In genomic region chr1:19476440-19477190, GRCh38 we compare ENCODE assay signal across 8 cellular contexts. TPM values are rescaled to one million over a fixed set of nuclear protein-coding genes. Genes with fewer than 3 reads are reported as not detected.
DNase-seq lines count a peak whose midpoint lies in the region; ATAC-seq and TF ChIP-seq lines count a peak whose summit lies in the region.

No MANE protein-coding gene starts in this region.

- H3K4me1 ChIP-seq in left lung (peaks cover 55 to 97% of the 10 kb centered on the region in 2 donors), uterus (peaks cover 13 to 30% of the 10 kb centered on the region in 2 donors)

- peak overlapping the region; percentile 73 to 90 for H3K27ac ChIP-seq in left lung
- peak overlapping the region; percentile 20 to 39 for H3K27ac ChIP-seq in uterus

- H3K9me3 Mint-ChIP-seq in activated T-helper 2 cell treated with anti-CD3 and anti-CD28 coated beads, Interferon-gamma antibody, Interleukin-2, Interleukin-4, amounts not matched to agents 10 μg/mL and 5 μg/mL and 100 μg/mL, durations not matched to agents 14 hours and 24 hours and 36 hours: no peaks in the 10 kb centered on the region

- H3K36me3 ChIP-seq in left lung: peaks cover 0 to 23% of the 10 kb centered on the region in 2 donors
- no peaks in the 10 kb centered on the region for H3K36me3 ChIP-seq in uterus

- DNase-seq in activated T-helper 2 cell treated with anti-CD3 and anti-CD28 coated beads, Interferon-gamma antibody, Interleukin-2, Interleukin-4, amounts not matched to agents 10 μg/mL and 5 μg/mL and 100 μg/mL, durations not matched to agents 14 hours and 24 hours and 36 hours (ENCODE audit: low spot score): peak; percentile 28
- DNase-seq in left lung (peak in 1 of 2 donors; percentile 46), uterus (no peak), dedifferentiated amniotic fluid mesenchymal stem cell (ENCODE audit: extremely low spot score) (no peak), retina (no peak)

- H3K27me3 Mint-ChIP-seq in activated T-helper 2 cell treated with anti-CD3 and anti-CD28 coated beads, Interferon-gamma antibody, Interleukin-2, Interleukin-4, amounts not matched to agents 10 μg/mL and 5 μg/mL and 100 μg/mL, durations not matched to agents 14 hours and 24 hours and 36 hours (ENCODE audit: low read depth): no peaks in the 10 kb centered on the region

- H3K9me3 ChIP-seq in left lung: no peaks in the 10 kb centered on the region
- no peaks in the 10 kb centered on the region for H3K9me3 ChIP-seq in uterus

- ATAC-seq in GM19035 (IDR thresholded peaks at IDR 0.05; ENCODE audit: unreplicated experiment): peak; percentile 43
- peak; percentile 45 for ATAC-seq in HG03460 (IDR thresholded peaks at IDR 0.05; ENCODE audit: unreplicated experiment)
- ATAC-seq in left lung: peak; percentile 38
- ATAC-seq in HG03469 (IDR thresholded peaks at IDR 0.05; ENCODE audit: unreplicated experiment): no peak

- H3K36me3 Mint-ChIP-seq in activated T-helper 2 cell treated with anti-CD3 and anti-CD28 coated beads, Interferon-gamma antibody, Interleukin-2, Interleukin-4, amounts not matched to agents 10 μg/mL and 5 μg/mL and 100 μg/mL, durations not matched to agents 14 hours and 24 hours and 36 hours (ENCODE audit: low read depth): peaks cover 46% of the 10 kb centered on the region

- TF ChIP-seq CTCF in left lung (IDR thresholded peaks at IDR 0.05) (no peak), uterus (IDR thresholded peaks at IDR 0.05) (no peak)

- TF ChIP-seq POLR2A in uterus (IDR thresholded peaks at IDR 0.05): peak in 1 of 2 donors; percentile 7

- H3K4me3 Mint-ChIP-seq in activated T-helper 2 cell treated with anti-CD3 and anti-CD28 coated beads, Interferon-gamma antibody, Interleukin-2, Interleukin-4, amounts not matched to agents 10 μg/mL and 5 μg/mL and 100 μg/mL, durations not matched to agents 14 hours and 24 hours and 36 hours (ENCODE audit: low read depth): peak overlapping the region; percentile 70

- H3K27me3 ChIP-seq in left lung: no peaks in the 10 kb centered on the region
- no peaks in the 10 kb centered on the region for H3K27me3 ChIP-seq in uterus

- H3K27ac Mint-ChIP-seq in activated T-helper 2 cell treated with anti-CD3 and anti-CD28 coated beads, Interferon-gamma antibody, Interleukin-2, Interleukin-4, amounts not matched to agents 10 μg/mL and 5 μg/mL and 100 μg/mL, durations not matched to agents 14 hours and 24 hours and 36 hours: peak overlapping the region; percentile 90

- H3K4me1 Mint-ChIP-seq in activated T-helper 2 cell treated with anti-CD3 and anti-CD28 coated beads, Interferon-gamma antibody, Interleukin-2, Interleukin-4, amounts not matched to agents 10 μg/mL and 5 μg/mL and 100 μg/mL, durations not matched to agents 14 hours and 24 hours and 36 hours (ENCODE audit: low read depth): peaks cover 82% of the 10 kb centered on the region

- intact Hi-C loops in activated T-helper 2 cell treated with anti-CD3 and anti-CD28 coated beads, Interferon-gamma antibody, Interleukin-2, Interleukin-4, amounts not matched to agents 10 μg/mL and 5 μg/mL and 100 μg/mL, durations not matched to agents 14 hours and 24 hours and 36 hours (cut with micrococcal nuclease): loop anchor here (1.0 to 5.0 kb wide), 4 partner anchors 7 to 39 kb away; partner anchors contain the start of gene CAPZB
- intact Hi-C loops in left lung (cut with DNase I) (no loop called here), uterus (cut with DNase I; ENCODE audit: low total_unique reads) (no loop called here)

- H3K4me3 ChIP-seq in left lung (peak overlapping the region in 1 of 2 donors; percentile 15), uterus (no peak overlapping the region)

RNA-seq across cellular contexts. Expression of gene CAPZB, which starts 8.7 kb away (rescaled TPM):
- 329 and 336 TPM in 2 replicates for total RNA-seq in activated T-helper 2 cell treated with anti-CD3 and anti-CD28 coated beads, Interferon-gamma antibody, Interleukin-2, Interleukin-4, amounts not matched to agents 10 μg/mL and 5 μg/mL and 100 μg/mL, durations not matched to agents 14 hours and 24 hours and 36 hours
- total RNA-seq in left lung (100 to 1,000 TPM; 293 to 327 TPM), uterus (100 to 1,000 TPM in 3 of 4 donors, 10 to 100 TPM in 1; 94.4 to 281 (median 141) TPM)
